ENCODE assay signal across 22 cellular contexts in genomic region chr5:6026766-6027165, GRCh38.
DNase-seq lines count a peak whose midpoint lies in the region; ATAC-seq and TF ChIP-seq lines count a peak whose summit lies in the region.
"Had no signal": no experiment of that assay in that cellular context is flagged by ENCODE, and none has a peak within 500 bp of the region (broad histone marks: within the 10 kb centered on the region; RNA-seq: fewer than 3 reads in every experiment).

No MANE protein-coding gene starts in this region.

- no peak overlapping the region for H3K27ac ChIP-seq in A673 (ENCODE audit: low read depth, low read length, poor library complexity, severe bottlenecking)
- H3K27ac ChIP-seq in adrenal gland = no peak overlapping the region
- H3K27ac ChIP-seq: KMS-11, Peyer's patch, SJCRH30 had no signal

- H3K9me3 ChIP-seq in A673 (ENCODE audit: low read depth, low read length, poor library complexity, severe bottlenecking) (no peaks in the 10 kb centered on the region), adrenal gland (replicated peaks in 1 of 3) (no peaks in the 10 kb centered on the region), mucosa of descending colon (no peaks in the 10 kb centered on the region)
- H3K9me3 ChIP-seq: HAP-1, Peyer's patch, SJCRH30 had no signal

- intact Hi-C loops in A673 (cut with micrococcal nuclease; ENCODE audit: unreplicated experiment) (no loop called here), adrenal gland (cut with DNase I) (no loop called here), sciatic nerve (cut with DNase I) (loop anchor here (5.0 kb wide), 1 partner anchor 179 kb away; no protein-coding TSS in a partner anchor), mucosa of descending colon (cut with DNase I, micrococcal nuclease) (no loop called here)

- no peaks in the 10 kb centered on the region for H3K36me3 ChIP-seq in A673 (ENCODE audit: insufficient read depth, low read length, poor library complexity, severe bottlenecking)
- no peaks in the 10 kb centered on the region for H3K36me3 ChIP-seq in adrenal gland (replicated peaks in 1 of 2)
- no peaks in the 10 kb centered on the region for H3K36me3 ChIP-seq in mucosa of descending colon (ENCODE audit: low read depth)
- H3K36me3 ChIP-seq: HAP-1, Peyer's patch, SJCRH30 had no signal

- DNase-seq in A673 (ENCODE audit: low spot score) (peak; percentile 10), adrenal gland (peak in 5 of 7 donors; percentile 23 to 45 (median 32)), fibroblast of villous mesenchyme (ENCODE audit: low read depth) (peak; percentile 69), sciatic nerve (ENCODE audit: low spot score) (no peak), mucosa of descending colon (no peak), WTC11 (ENCODE audit: low spot score) (no peak), mucosa of gallbladder (ENCODE audit: low spot score) (no peak)
- DNase-seq: CD4-positive, CD25-positive, alpha-beta regulatory T cell; DMS 273 treated with DMSO at 0.1 percent for 48 hours; DMS79 treated with DMSO at 0.1 percent for 48 hours; IMR-90; NCI-H1092 treated with DMSO at 0.1 percent for 48 hours; NCI-H1436 treated with DMSO at 0.1 percent for 48 hours; NCI-H1930; NCI-H345; NCI-H524; NCI-H774; Peyer's patch; SJCRH30 had no signal

- peaks cover 4% of the 10 kb centered on the region for H3K4me1 Mint-ChIP-seq in WTC11
- H3K4me1 Mint-ChIP-seq: CD4-positive, CD25-positive, alpha-beta regulatory T cell; GM23338 had no signal

- H3K9me3 Mint-ChIP-seq in WTC11 = peaks cover 8% of the 10 kb centered on the region

- CTCF ChIA-PET in A673 (lab: Charles Lee) = no interaction called here
- CTCF ChIA-PET in WTC11 (lab: Charles Lee) = no interaction called here

- BruUV-seq in A673 (replicated peaks; lab: Mats Ljungman, UMichigan) = no TSS peak

- POLR2A ChIA-PET in A673 (lab: Charles Lee; ENCODE audit: low non-redundant PET) (no interaction called here), WTC11 (lab: Charles Lee) (no interaction called here)

- TF ChIP-seq POLR2A in adrenal gland (IDR thresholded peaks at IDR 0.05) = no peak

- H3K4me1 ChIP-seq in A673 (ENCODE audit: insufficient read depth, low read length, poor library complexity, severe bottlenecking) (no peaks in the 10 kb centered on the region), adrenal gland (replicated peaks in 1 of 2) (peaks cover 0 to 13% of the 10 kb centered on the region in 2 donors), mucosa of descending colon (ENCODE audit: low read depth) (no peaks in the 10 kb centered on the region)
- H3K4me1 ChIP-seq: HAP-1, Peyer's patch, SJCRH30 had no signal

- TF ChIP-seq CTCF in A673 (conservative IDR thresholded peaks at IDR 0.05; ENCODE audit: low read depth, low read length) (no peak), adrenal gland (IDR thresholded peaks at IDR 0.05) (no peak), fibroblast of villous mesenchyme (IDR thresholded peaks at IDR 0.05; ENCODE audit: insufficient read depth, low read depth, low read length) (no peak), mucosa of descending colon (IDR thresholded peaks at IDR 0.05) (no peak), WTC11 (IDR thresholded peaks at IDR 0.05) (no peak)

- H3K4me3 ChIP-seq in A673 (ENCODE audit: low read depth, low read length, poor library complexity, severe bottlenecking) = no peak overlapping the region
- H3K4me3 ChIP-seq in adrenal gland = no peak overlapping the region
- H3K4me3 ChIP-seq in fibroblast of villous mesenchyme (ENCODE audit: low read depth, low read length) = no peak overlapping the region
- no peak overlapping the region for H3K4me3 ChIP-seq in mucosa of descending colon
- H3K4me3 ChIP-seq: GM23338, HAP-1, Peyer's patch, SJCRH30 had no signal

- no peak overlapping the region for H3K27ac Mint-ChIP-seq in WTC11
- H3K27ac Mint-ChIP-seq: CD4-positive, CD25-positive, alpha-beta regulatory T cell; GM23338 had no signal

- peak; percentile 65 for ATAC-seq in sciatic nerve
- ATAC-seq in mucosa of descending colon = no peak
- no peak for ATAC-seq in WTC11
- ATAC-seq: GM23338 had no signal

- no peak overlapping the region for H3K4me3 Mint-ChIP-seq in WTC11
- H3K4me3 Mint-ChIP-seq: CD4-positive, CD25-positive, alpha-beta regulatory T cell; GM23338 had no signal

- no peaks in the 10 kb centered on the region for H3K27me3 Mint-ChIP-seq in WTC11 (ENCODE audit: low read depth)

- H3K27me3 ChIP-seq in A673 (replicated peaks; ENCODE audit: insufficient read depth, low read depth, low read length, poor library complexity) = no peaks in the 10 kb centered on the region
- H3K27me3 ChIP-seq in adrenal gland = no peaks in the 10 kb centered on the region
- H3K27me3 ChIP-seq: Peyer's patch, SJCRH30 had no signal

- no peaks in the 10 kb centered on the region for H3K36me3 Mint-ChIP-seq in WTC11
- H3K36me3 Mint-ChIP-seq: CD4-positive, CD25-positive, alpha-beta regulatory T cell had no signal

- WGBS in adrenal gland, 4 donors = 30 to 36% (median 31%) methylated on average over 4 of the region's 4 CpGs

TF ChIP-seq in WTC11, 78 proteins besides CTCF, POLR2A, EP300 and RAD21:
- TF ChIP-seq CREB1 (CRISPR knock-in tag; IDR thresholded peaks at IDR 0.05) (no peak), OVOL2 (CRISPR knock-in tag; IDR thresholded peaks at IDR 0.05; ENCODE audit: borderline replicate concordance) (no peak), ZSCAN18 (CRISPR knock-in tag; IDR thresholded peaks at IDR 0.05) (no peak), MXD4 (CRISPR knock-in tag; IDR thresholded peaks at IDR 0.05; ENCODE audit: borderline replicate concordance) (no peak), RELA (CRISPR knock-in tag; IDR thresholded peaks at IDR 0.05; ENCODE audit: borderline replicate concordance) (no peak), SMAD4 (CRISPR knock-in tag; IDR thresholded peaks at IDR 0.05) (no peak), ELF4 (CRISPR knock-in tag; IDR thresholded peaks at IDR 0.05; ENCODE audit: low read depth) (no peak), ERG (CRISPR knock-in tag; IDR thresholded peaks at IDR 0.05) (no peak), CBFB (CRISPR knock-in tag; IDR thresholded peaks at IDR 0.05; ENCODE audit: low read depth) (no peak), ZNF138 (CRISPR knock-in tag; conservative IDR thresholded peaks at IDR 0.05) (no peak), PRRX2 (CRISPR knock-in tag; IDR thresholded peaks at IDR 0.05) (no peak), GABPB1 (CRISPR knock-in tag; IDR thresholded peaks at IDR 0.05) (no peak), NR3C1 (CRISPR knock-in tag; conservative IDR thresholded peaks at IDR 0.05; ENCODE audit: low read depth) (no peak)
- TF ChIP-seq, protein P1, sequence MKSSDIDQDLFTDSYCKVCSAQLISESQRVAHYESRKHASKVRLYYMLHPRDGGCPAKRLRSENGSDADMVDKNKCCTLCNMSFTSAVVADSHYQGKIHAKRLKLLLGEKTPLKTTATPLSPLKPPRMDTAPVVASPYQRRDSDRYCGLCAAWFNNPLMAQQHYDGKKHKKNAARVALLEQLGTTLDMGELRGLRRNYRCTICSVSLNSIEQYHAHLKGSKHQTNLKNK (CRISPR knock-in tag; IDR thresholded peaks at IDR 0.05) = no peak
TF ChIP-seq in WTC11: peak in this region for 0.

Comparison
In these comparisons a context has a peak if more than half of its experiments do, and no peak if none do; other contexts are left out.
1. DNase-seq: peak in A673 (single experiment), adrenal gland (5 of 7) and fibroblast of villous mesenchyme (single experiment); none in sciatic nerve (single experiment), mucosa of descending colon (0 of 3), WTC11 (single experiment) and mucosa of gallbladder (single experiment).